ENCODE assay signal across 1 cellular context in the genomic region with DNA sequence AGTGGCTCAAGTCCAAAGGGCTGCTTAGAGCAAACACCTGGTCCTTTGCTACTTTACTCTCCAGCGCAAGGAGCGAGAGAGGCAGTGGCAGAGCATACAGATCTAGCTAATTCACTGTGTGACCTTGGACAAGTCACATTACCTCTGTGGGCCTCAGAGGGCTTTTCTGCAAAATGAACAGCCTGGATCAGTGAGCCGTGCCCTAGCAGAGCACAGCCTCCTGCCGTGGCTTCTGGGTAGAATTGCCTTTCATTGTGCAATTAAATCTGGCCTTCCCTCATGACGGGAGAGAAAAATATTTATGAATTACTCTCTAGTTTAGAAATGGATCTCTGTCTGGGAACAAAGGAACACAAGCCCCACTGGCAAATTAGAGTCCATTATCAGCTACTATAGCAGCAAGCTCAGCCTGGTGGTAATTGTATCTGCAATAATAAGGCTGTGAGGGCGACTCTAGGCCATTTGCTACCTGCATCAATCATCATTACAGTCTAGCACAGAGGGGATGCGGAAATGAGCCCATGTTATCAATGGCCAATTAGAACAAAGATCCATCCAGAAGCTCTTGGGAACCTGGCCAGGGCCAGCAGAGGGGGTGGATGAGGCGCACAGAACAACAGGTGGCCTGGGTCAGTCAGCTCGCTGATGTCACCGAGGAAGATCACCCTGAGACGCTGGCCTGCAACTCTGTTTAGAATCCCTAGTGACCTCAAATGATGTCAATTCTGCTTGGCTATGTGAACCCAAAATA.
A peak's percentile ranks its signal among the peaks of the same experiment; 100 is the strongest.
TF ChIP-seq lines count a peak whose summit lies in the region.

No MANE protein-coding gene starts in this region.

TF ChIP-seq in HEK293, 187 proteins besides CTCF, POLR2A, EP300 and RAD21 (continued from another document):
- TF ChIP-seq TRIM28 (IDR thresholded peaks at IDR 0.05; ENCODE audit: borderline replicate concordance, low read length) (0 out of 2 replicates have a peak, but pooled peaks have one; percentile 41), ZNF350 (tag by site-specific recombination; IDR thresholded peaks at IDR 0.05) (no peak), ZNF585B (tag by site-specific recombination; IDR thresholded peaks at IDR 0.05) (no peak), KLF1 (tag by site-specific recombination; IDR thresholded peaks at IDR 0.05) (no peak), ZNF184 (tag by site-specific recombination; IDR thresholded peaks at IDR 0.05) (no peak), ZNF560 (tag by site-specific recombination; IDR thresholded peaks at IDR 0.05; ENCODE audit: borderline replicate concordance) (no peak), GLI2 (tag by site-specific recombination; IDR thresholded peaks at IDR 0.05; ENCODE audit: borderline replicate concordance, low read depth) (peak; percentile 37; the same call in 1 of the 2 replicates), SCRT2 (tag by site-specific recombination; IDR thresholded peaks at IDR 0.05) (peak; percentile 79), ZNF157 (tag by site-specific recombination; IDR thresholded peaks at IDR 0.05) (no peak), ZNF677 (tag by site-specific recombination; IDR thresholded peaks at IDR 0.05) (no peak), WT1 (tag by site-specific recombination; IDR thresholded peaks at IDR 0.05) (no peak), ZNF529 (tag by site-specific recombination; IDR thresholded peaks at IDR 0.05; ENCODE audit: insufficient replicate concordance) (no peak), ZBTB21 (tag by site-specific recombination; IDR thresholded peaks at IDR 0.05) (0 out of 2 replicates have a peak, but pooled peaks have one; percentile 23), ZEB2 (tag by site-specific recombination; IDR thresholded peaks at IDR 0.05) (no peak), ZNF660 (tag by site-specific recombination; IDR thresholded peaks at IDR 0.05) (no peak), ZNF239 (tag by site-specific recombination; IDR thresholded peaks at IDR 0.05) (no peak), ZNF654 (tag by site-specific recombination; IDR thresholded peaks at IDR 0.05; ENCODE audit: low read depth) (no peak), ZNF2 (tag by site-specific recombination; IDR thresholded peaks at IDR 0.05) (no peak), ZNF561 (tag by site-specific recombination; IDR thresholded peaks at IDR 0.05; ENCODE audit: borderline replicate concordance) (no peak), ZNF140 (tag by site-specific recombination; IDR thresholded peaks at IDR 0.05) (no peak), ZNF510 (tag by site-specific recombination; IDR thresholded peaks at IDR 0.05; ENCODE audit: insufficient replicate concordance) (no peak), ZNF146 (tag by site-specific recombination; IDR thresholded peaks at IDR 0.05) (no peak), ZSCAN23 (tag by site-specific recombination; IDR thresholded peaks at IDR 0.05) (no peak), ZNF394 (tag by site-specific recombination; IDR thresholded peaks at IDR 0.05; ENCODE audit: borderline replicate concordance) (no peak), ZNF514 (tag by site-specific recombination; IDR thresholded peaks at IDR 0.05) (no peak), ZNF112 (tag by site-specific recombination; IDR thresholded peaks at IDR 0.05) (no peak), ZNF404 (tag by site-specific recombination; IDR thresholded peaks at IDR 0.05) (no peak), ZNF777 (tag by site-specific recombination; IDR thresholded peaks at IDR 0.05; ENCODE audit: borderline replicate concordance) (no peak), ZNF555 (tag by site-specific recombination; conservative IDR thresholded peaks at IDR 0.05) (no peak), OSR2 (tag by site-specific recombination; IDR thresholded peaks at IDR 0.05) (peak; percentile 73), ZNF571 (tag by site-specific recombination; IDR thresholded peaks at IDR 0.05) (no peak), ZNF423 (tag by site-specific recombination; IDR thresholded peaks at IDR 0.05) (no peak), MEIS1 (CRISPR knock-in tag; IDR thresholded peaks at IDR 0.05; ENCODE audit: borderline replicate concordance) (peak; percentile 77; the same call in 1 of the 2 replicates), ZNF843 (tag by site-specific recombination; IDR thresholded peaks at IDR 0.05) (0 out of 2 replicates have a peak, but pooled peaks have one; percentile 25), ZBTB7A (tag by site-specific recombination; IDR thresholded peaks at IDR 0.05; ENCODE audit: low read depth) (no peak), ZNF768 (tag by site-specific recombination; IDR thresholded peaks at IDR 0.05) (no peak), GFI1B (tag by site-specific recombination; IDR thresholded peaks at IDR 0.05) (0 out of 2 replicates have a peak, but pooled peaks have one; percentile 27), KLF8 (tag by site-specific recombination; IDR thresholded peaks at IDR 0.05) (no peak), ZNF621 (tag by site-specific recombination; IDR thresholded peaks at IDR 0.05) (no peak), SP2 (tag by site-specific recombination; IDR thresholded peaks at IDR 0.05) (0 out of 2 replicates have a peak, but pooled peaks have one; percentile 20), ZBTB1 (tag by site-specific recombination; IDR thresholded peaks at IDR 0.05) (no peak), ZNF473 (tag by site-specific recombination; IDR thresholded peaks at IDR 0.05) (no peak), ZNF248 (tag by site-specific recombination; IDR thresholded peaks at IDR 0.05) (no peak)
- TF ChIP-seq, protein P1, sequence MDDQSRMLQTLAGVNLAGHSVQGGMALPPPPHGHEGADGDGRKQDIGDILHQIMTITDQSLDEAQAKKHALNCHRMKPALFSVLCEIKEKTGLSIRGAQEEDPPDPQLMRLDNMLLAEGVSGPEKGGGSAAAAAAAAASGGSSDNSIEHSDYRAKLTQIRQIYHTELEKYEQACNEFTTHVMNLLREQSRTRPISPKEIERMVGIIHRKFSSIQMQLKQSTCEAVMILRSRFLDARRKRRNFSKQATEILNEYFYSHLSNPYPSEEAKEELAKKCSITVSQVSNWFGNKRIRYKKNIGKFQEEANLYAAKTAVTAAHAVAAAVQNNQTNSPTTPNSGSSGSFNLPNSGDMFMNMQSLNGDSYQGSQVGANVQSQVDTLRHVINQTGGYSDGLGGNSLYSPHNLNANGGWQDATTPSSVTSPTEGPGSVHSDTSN (CRISPR knock-in tag; IDR thresholded peaks at IDR 0.05), result no peak
- TF ChIP-seq, protein P2, sequence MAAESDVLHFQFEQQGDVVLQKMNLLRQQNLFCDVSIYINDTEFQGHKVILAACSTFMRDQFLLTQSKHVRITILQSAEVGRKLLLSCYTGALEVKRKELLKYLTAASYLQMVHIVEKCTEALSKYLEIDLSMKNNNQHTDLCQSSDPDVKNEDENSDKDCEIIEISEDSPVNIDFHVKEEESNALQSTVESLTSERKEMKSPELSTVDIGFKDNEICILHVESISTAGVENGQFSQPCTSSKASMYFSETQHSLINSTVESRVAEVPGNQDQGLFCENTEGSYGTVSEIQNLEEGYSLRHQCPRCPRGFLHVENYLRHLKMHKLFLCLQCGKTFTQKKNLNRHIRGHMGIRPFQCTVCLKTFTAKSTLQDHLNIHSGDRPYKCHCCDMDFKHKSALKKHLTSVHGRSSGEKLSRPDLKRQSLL (tag by site-specific recombination; IDR thresholded peaks at IDR 0.05), result no peak
- TF ChIP-seq, protein P3, sequence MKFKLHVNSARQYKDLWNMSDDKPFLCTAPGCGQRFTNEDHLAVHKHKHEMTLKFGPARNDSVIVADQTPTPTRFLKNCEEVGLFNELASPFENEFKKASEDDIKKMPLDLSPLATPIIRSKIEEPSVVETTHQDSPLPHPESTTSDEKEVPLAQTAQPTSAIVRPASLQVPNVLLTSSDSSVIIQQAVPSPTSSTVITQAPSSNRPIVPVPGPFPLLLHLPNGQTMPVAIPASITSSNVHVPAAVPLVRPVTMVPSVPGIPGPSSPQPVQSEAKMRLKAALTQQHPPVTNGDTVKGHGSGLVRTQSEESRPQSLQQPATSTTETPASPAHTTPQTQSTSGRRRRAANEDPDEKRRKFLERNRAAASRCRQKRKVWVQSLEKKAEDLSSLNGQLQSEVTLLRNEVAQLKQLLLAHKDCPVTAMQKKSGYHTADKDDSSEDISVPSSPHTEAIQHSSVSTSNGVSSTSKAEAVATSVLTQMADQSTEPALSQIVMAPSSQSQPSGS (tag by site-specific recombination; IDR thresholded peaks at IDR 0.05; ENCODE audit: low read depth), result peak; percentile 42; the same call in 1 of the 2 replicates
- TF ChIP-seq, protein P4, sequence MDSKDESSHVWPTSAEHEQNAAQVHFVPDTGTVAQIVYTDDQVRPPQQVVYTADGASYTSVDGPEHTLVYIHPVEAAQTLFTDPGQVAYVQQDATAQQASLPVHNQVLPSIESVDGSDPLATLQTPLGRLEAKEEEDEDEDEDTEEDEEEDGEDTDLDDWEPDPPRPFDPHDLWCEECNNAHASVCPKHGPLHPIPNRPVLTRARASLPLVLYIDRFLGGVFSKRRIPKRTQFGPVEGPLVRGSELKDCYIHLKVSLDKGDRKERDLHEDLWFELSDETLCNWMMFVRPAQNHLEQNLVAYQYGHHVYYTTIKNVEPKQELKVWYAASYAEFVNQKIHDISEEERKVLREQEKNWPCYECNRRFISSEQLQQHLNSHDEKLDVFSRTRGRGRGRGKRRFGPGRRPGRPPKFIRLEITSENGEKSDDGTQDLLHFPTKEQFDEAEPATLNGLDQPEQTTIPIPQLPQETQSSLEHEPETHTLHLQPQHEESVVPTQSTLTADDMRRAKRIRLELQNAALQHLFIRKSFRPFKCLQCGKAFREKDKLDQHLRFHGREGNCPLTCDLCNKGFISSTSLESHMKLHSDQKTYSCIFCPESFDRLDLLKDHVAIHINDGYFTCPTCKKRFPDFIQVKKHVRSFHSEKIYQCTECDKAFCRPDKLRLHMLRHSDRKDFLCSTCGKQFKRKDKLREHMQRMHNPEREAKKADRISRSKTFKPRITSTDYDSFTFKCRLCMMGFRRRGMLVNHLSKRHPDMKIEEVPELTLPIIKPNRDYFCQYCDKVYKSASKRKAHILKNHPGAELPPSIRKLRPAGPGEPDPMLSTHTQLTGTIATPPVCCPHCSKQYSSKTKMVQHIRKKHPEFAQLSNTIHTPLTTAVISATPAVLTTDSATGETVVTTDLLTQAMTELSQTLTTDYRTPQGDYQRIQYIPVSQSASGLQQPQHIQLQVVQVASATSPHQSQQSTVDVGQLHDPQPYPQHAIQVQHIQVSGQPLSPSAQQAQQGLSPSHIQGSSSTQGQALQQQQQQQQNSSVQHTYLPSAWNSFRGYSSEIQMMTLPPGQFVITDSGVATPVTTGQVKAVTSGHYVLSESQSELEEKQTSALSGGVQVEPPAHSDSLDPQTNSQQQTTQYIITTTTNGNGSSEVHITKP (tag by site-specific recombination; IDR thresholded peaks at IDR 0.05), result no peak
- TF ChIP-seq, protein P5, sequence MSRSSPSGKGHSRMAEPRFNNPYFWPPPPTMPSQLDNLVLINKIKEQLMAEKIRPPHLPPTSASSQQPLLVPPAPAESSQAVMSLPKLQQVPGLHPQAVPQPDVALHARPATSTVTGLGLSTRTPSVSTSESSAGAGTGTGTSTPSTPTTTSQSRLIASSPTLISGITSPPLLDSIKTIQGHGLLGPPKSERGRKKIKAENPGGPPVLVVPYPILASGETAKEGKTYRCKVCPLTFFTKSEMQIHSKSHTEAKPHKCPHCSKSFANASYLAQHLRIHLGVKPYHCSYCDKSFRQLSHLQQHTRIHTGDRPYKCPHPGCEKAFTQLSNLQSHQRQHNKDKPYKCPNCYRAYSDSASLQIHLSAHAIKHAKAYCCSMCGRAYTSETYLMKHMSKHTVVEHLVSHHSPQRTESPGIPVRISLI (tag by site-specific recombination; IDR thresholded peaks at IDR 0.05), result no peak
- TF ChIP-seq, protein P6, sequence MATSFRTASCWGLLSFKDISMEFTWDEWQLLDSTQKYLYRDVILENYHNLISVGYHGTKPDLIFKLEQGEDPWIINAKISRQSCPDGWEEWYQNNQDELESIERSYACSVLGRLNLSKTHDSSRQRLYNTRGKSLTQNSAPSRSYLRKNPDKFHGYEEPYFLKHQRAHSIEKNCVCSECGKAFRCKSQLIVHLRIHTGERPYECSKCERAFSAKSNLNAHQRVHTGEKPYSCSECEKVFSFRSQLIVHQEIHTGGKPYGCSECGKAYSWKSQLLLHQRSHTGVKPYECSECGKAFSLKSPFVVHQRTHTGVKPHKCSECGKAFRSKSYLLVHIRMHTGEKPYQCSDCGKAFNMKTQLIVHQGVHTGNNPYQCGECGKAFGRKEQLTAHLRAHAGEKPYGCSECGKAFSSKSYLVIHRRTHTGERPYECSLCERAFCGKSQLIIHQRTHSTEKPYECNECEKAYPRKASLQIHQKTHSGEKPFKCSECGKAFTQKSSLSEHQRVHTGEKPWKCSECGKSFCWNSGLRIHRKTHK (tag by site-specific recombination; IDR thresholded peaks at IDR 0.05), result no peak
- TF ChIP-seq, protein P7, sequence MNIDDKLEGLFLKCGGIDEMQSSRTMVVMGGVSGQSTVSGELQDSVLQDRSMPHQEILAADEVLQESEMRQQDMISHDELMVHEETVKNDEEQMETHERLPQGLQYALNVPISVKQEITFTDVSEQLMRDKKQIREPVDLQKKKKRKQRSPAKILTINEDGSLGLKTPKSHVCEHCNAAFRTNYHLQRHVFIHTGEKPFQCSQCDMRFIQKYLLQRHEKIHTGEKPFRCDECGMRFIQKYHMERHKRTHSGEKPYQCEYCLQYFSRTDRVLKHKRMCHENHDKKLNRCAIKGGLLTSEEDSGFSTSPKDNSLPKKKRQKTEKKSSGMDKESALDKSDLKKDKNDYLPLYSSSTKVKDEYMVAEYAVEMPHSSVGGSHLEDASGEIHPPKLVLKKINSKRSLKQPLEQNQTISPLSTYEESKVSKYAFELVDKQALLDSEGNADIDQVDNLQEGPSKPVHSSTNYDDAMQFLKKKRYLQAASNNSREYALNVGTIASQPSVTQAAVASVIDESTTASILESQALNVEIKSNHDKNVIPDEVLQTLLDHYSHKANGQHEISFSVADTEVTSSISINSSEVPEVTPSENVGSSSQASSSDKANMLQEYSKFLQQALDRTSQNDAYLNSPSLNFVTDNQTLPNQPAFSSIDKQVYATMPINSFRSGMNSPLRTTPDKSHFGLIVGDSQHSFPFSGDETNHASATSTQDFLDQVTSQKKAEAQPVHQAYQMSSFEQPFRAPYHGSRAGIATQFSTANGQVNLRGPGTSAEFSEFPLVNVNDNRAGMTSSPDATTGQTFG (tag by site-specific recombination; IDR thresholded peaks at IDR 0.05; ENCODE audit: borderline replicate concordance), result no peak
